1 cellular context compared by ENCODE assay signal in the genomic region with DNA sequence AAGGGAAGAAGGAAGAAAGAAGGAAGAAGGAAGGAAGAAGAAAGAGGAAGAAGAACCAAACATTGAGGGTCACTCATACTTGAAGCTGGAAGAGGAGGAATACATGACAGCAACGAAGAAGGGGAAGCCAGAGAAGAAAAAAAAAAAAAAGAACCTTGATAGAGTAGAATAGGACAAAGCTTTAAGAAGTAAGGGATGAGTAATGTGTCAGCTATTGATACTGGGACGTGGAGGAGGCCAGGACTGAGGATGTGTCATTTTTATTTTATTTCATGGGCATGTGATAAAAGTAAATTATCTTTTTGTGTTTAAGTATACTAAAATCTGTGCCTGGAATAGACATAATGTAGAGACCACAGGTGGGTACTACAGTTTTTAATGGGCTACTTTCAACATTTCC.
TF ChIP-seq lines count a peak whose summit lies in the region.

No MANE protein-coding gene starts in this region.

TF ChIP-seq in SK-N-SH treated with all-trans-retinoic acid at 6 μM for 48 hours, 23 proteins besides CTCF, POLR2A, EP300 and RAD21 (continued from another document):
- TF ChIP-seq SNAI2 (CRISPR knock-in tag; IDR thresholded peaks at IDR 0.05) (no peak), TOX (CRISPR knock-in tag; IDR thresholded peaks at IDR 0.05; ENCODE audit: borderline replicate concordance) (no peak), ISL1 (CRISPR knock-in tag; IDR thresholded peaks at IDR 0.05) (no peak), ZFP3 (CRISPR knock-in tag; IDR thresholded peaks at IDR 0.05) (no peak), PPARA (CRISPR knock-in tag; IDR thresholded peaks at IDR 0.05; ENCODE audit: borderline replicate concordance) (no peak), ESRRG (CRISPR knock-in tag; IDR thresholded peaks at IDR 0.05) (no peak), ARNTL (CRISPR knock-in tag; IDR thresholded peaks at IDR 0.05; ENCODE audit: borderline replicate concordance, low read depth) (no peak), TCF4 (CRISPR knock-in tag; IDR thresholded peaks at IDR 0.05; ENCODE audit: borderline replicate concordance) (no peak), ZC3H10 (CRISPR knock-in tag; IDR thresholded peaks at IDR 0.05) (no peak), CSDC2 (CRISPR knock-in tag; IDR thresholded peaks at IDR 0.05) (no peak), RARB (CRISPR knock-in tag; IDR thresholded peaks at IDR 0.05) (no peak)
- TF ChIP-seq, protein P1, sequence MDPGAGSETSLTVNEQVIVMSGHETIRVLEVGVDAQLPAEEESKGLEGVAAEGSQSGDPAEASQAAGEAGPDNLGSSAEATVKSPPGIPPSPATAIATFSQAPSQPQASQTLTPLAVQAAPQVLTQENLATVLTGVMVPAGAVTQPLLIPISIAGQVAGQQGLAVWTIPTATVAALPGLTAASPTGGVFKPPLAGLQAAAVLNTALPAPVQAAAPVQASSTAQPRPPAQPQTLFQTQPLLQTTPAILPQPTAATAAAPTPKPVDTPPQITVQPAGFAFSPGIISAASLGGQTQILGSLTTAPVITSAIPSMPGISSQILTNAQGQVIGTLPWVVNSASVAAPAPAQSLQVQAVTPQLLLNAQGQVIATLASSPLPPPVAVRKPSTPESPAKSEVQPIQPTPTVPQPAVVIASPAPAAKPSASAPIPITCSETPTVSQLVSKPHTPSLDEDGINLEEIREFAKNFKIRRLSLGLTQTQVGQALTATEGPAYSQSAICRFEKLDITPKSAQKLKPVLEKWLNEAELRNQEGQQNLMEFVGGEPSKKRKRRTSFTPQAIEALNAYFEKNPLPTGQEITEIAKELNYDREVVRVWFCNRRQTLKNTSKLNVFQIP (CRISPR knock-in tag; IDR thresholded peaks at IDR 0.05; ENCODE audit: borderline replicate concordance, low read depth), result no peak
